9 cellular contexts compared by ENCODE assay signal in genomic region chr5:74074111-74074510, GRCh38.
"Had no signal": no experiment of that assay in that cellular context is flagged by ENCODE, and none has a peak within 500 bp of the region (broad histone marks: within the 10 kb centered on the region; RNA-seq: fewer than 3 reads in every experiment).

No MANE protein-coding gene starts in this region.

- H3K27ac ChIP-seq: GM23248 had no signal

- DNase-seq: GM23248, H9, HCEC 1CT, IMR-90, KG1 had no signal

- H3K9me3 Mint-ChIP-seq: H9 had no signal

- FAIRE-seq: H1, H54, HTR-8/SVneo, K562 had no signal

- H3K4me3 ChIP-seq: GM23248, K562 had no signal

- H3K9ac ChIP-seq: GM23248 had no signal

- ATAC-seq: K562 had no signal

- H2AFZ ChIP-seq: GM23248 had no signal

- H3K4me3 Mint-ChIP-seq: H9 had no signal
